Comparison of ENCODE assay signal across 8 cellular contexts in genomic region chr9:107465467-107466451, GRCh38. TPM values are rescaled to one million over a fixed set of nuclear protein-coding genes. Genes with fewer than 3 reads are reported as not detected.
DNase-seq lines count a peak whose midpoint lies in the region; ATAC-seq, FAIRE-seq and TF ChIP-seq lines count a peak whose summit lies in the region.

No MANE protein-coding gene starts in this region.

- intact Hi-C loops in breast epithelium (cut with DNase I; ENCODE audit: low total_unique reads) (loop anchor here (10.0 kb wide), 1 partner anchor 809 kb away; no protein-coding TSS in a partner anchor), gastrocnemius medialis (cut with DNase I; ENCODE audit: low total_unique reads) (loop anchor here (1.0 to 5.0 kb wide), 3 partner anchors 807 to 1297 kb away; no protein-coding TSS in a partner anchor)

- H3K36me3 ChIP-seq in breast epithelium (no peaks in the 10 kb centered on the region), iPS-20b (ENCODE audit: insufficient read depth, low read depth, low read length) (no peaks in the 10 kb centered on the region), gastrocnemius medialis (no peaks in the 10 kb centered on the region)

- peak; percentile 89 to 91 for ATAC-seq in gastrocnemius medialis

- H3K27ac ChIP-seq in breast epithelium (no peak overlapping the region), iPS-20b (ENCODE audit: low read length) (no peak overlapping the region), gastrocnemius medialis (peak overlapping the region in 2 of 4 donors; percentile 21 to 35)

- H3K27me3 ChIP-seq in breast epithelium (no peaks in the 10 kb centered on the region), iPS-20b (ENCODE audit: insufficient read depth, low read length) (peaks cover 32% of the 10 kb centered on the region), gastrocnemius medialis (peaks cover 0 to 6% (median 4%) of the 10 kb centered on the region in 3 donors)

- H3K4me3 ChIP-seq in GM12865 (ENCODE audit: low read depth, low read length) (peak overlapping the region; percentile 39), breast epithelium (peak overlapping the region; percentile 48 to 79 (median 55)), iPS-20b (ENCODE audit: low read length) (peak overlapping the region; percentile 80), gastrocnemius medialis (peak overlapping the region; percentile 58 to 76 (median 66))

- peaks cover 0 to 3% of the 10 kb centered on the region in 2 donors for H3K9me3 ChIP-seq in breast epithelium
- no peaks in the 10 kb centered on the region for H3K9me3 ChIP-seq in iPS-20b (ENCODE audit: insufficient read depth, low read depth, low read length)
- no peaks in the 10 kb centered on the region for H3K9me3 ChIP-seq in gastrocnemius medialis

- H3K9ac ChIP-seq in iPS-20b (ENCODE audit: low read depth, low read length): peak overlapping the region; percentile 64; the same call in 1 of the 2 replicates

- H3K4me1 ChIP-seq in breast epithelium (no peaks in the 10 kb centered on the region), iPS-20b (ENCODE audit: insufficient read depth, low read length) (peaks cover 5% of the 10 kb centered on the region; the same call in 1 of the 2 replicates), gastrocnemius medialis (no peaks in the 10 kb centered on the region)

- no peak for FAIRE-seq in H54 (lab: Jason Lieb, UNC)

- TF ChIP-seq POLR2A in H54 (IDR thresholded peaks at IDR 0.05; ENCODE audit: low read depth, low read length) (no peak), breast epithelium (IDR thresholded peaks at IDR 0.05) (no peak), gastrocnemius medialis (IDR thresholded peaks at IDR 0.05) (no peak)

- in situ Hi-C loops in gastrocnemius medialis (cut with MboI; ENCODE audit: low sequenced_read_pairs in 4 of 4): loop anchor here in 3 of 4 donors (10.0 to 25.0 kb wide), 3 partner anchors 797 to 1297 kb away; no protein-coding TSS in a partner anchor

- TF ChIP-seq CTCF in GM12865 (IDR thresholded peaks at IDR 0.05; ENCODE audit: insufficient read depth, low read depth, low read length, missing control alignments): peak; percentile 78
- TF ChIP-seq CTCF in breast epithelium (IDR thresholded peaks at IDR 0.05): peak; percentile 56 to 84 (median 75)
- TF ChIP-seq CTCF in gastrocnemius medialis (IDR thresholded peaks at IDR 0.05 in 4 of 5, conservative IDR thresholded peaks at IDR 0.05 in 1 of 5): peak; percentile 86 to 96 (median 91)

- peak; percentile 48 for DNase-seq in GM12865 (ENCODE audit: low read depth)
- peak; percentile 80 for DNase-seq in H54 (ENCODE audit: insufficient read length, low spot score)
- DNase-seq in NCI-H510A (lab: John Stamatoyannopoulos, UW): peak; percentile 17
- DNase-seq in breast epithelium (ENCODE audit: low spot score in 2 of 2): peak; percentile 21 to 67
- peak; percentile 41 to 63 for DNase-seq in gastrocnemius medialis
- DNase-seq in SK-N-DZ (ENCODE audit: low spot score): no peak
- DNase-seq in NCI-H2081 treated with DMSO at 0.1 percent for 48 hours (lab: John Stamatoyannopoulos, UW): no peak

RNA-seq across cellular contexts. Expression of gene KLF4, which starts 23.8 kb away (rescaled TPM):
- total RNA-seq in breast epithelium: 100 to 1,000 TPM in 1 of 3 donors, 10 to 100 TPM in 2; 52.7 to 165 (median 53.4) TPM
- total RNA-seq in gastrocnemius medialis: 10 to 100 TPM; 15.7 to 62.6 (median 32.4) TPM
- polyA plus RNA-seq in SK-N-DZ (2014; cell fraction: cytosol; rRNA removed): not detected in 2 replicates
- polyA plus RNA-seq in SK-N-DZ (2014; cell fraction: nucleus; rRNA removed): 0.23 TPM in 1 of 2 replicates, not detected in the other

Comparison
In these comparisons a context has a peak if more than half of its experiments do, and no peak if none do; other contexts are left out.
1. DNase-seq: peak in GM12865 (single experiment), H54 (single experiment), NCI-H510A (single experiment), breast epithelium (2 of 2) and gastrocnemius medialis (2 of 2); none in SK-N-DZ (single experiment) and NCI-H2081 treated with DMSO at 0.1 percent for 48 hours (single experiment).
2. Peak in every context shown above with its lines, with median percentiles within 50 percentile points of each other: H3K4me3 ChIP-seq and CTCF ChIP-seq.